In the genomic region with DNA sequence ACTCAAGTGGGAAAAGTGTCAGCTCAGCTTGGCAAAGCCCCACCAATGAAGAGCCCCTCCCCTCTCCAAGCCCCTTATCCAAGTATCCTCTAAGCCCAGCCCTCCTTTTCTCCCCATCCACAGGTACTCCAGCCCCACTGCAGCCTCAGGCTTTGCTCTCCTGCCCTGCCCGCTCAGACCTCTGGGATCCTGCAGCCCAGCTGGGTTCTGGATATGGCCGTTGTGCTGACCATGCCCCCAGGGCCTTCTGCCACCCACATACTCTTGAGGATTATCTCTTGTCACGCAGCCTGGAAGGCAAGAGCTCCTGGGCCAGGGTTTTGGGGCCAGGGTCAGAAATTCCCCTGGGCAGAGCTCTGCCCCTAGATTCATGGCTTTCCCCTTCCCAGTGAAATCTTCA, we compare ENCODE assay signal across 1 cellular context.
TF ChIP-seq lines count a peak whose summit lies in the region.

No MANE protein-coding gene starts in this region.

TF ChIP-seq in IMR-90, 13 proteins besides CTCF, POLR2A, EP300 and RAD21:
- no peak for TF ChIP-seq SMC3 (IDR thresholded peaks at IDR 0.05; ENCODE audit: low read depth, low read length)
